ENCODE assay signal across 18 cellular contexts in the genomic region with DNA sequence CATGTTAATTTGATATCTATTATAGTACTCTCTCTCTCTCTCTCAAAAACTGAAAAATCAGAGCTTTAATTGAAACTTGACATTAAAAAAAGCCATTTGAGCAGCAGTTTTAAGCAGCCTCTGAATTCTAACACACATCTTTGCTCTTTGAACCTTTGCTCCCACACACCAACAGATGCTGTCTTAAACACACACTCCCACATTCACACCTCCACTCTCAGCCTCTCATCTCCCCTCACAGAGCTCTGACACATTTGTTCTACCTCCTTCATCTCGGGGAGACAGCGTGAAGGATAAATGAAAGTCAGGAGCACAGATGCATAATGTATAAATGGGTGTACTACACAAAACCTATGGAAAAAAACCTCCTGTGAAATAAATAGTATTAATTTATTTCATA.
DNase-seq lines count a peak whose midpoint lies in the region; ATAC-seq and TF ChIP-seq lines count a peak whose summit lies in the region.
"Had no signal": no experiment of that assay in that cellular context is flagged by ENCODE, and none has a peak within 500 bp of the region (broad histone marks: within the 10 kb centered on the region; RNA-seq: fewer than 3 reads in every experiment).

No MANE protein-coding gene starts in this region.

- no peaks in the 10 kb centered on the region for H3K9me3 Mint-ChIP-seq in activated CD8-positive, alpha-beta T cell treated with anti-CD3 and anti-CD28 coated beads for 36 hours
- H3K9me3 Mint-ChIP-seq in activated CD8-positive, alpha-beta T cell treated with anti-CD3 and anti-CD28 coated beads, Interleukin-2, amount 10 ng/mL, durations not matched to agents 7 days and 5 days (ENCODE audit: insufficient read depth): no peaks in the 10 kb centered on the region
- peaks cover 6% of the 10 kb centered on the region for H3K9me3 Mint-ChIP-seq in activated naive CD8-positive, alpha-beta T cell treated with anti-CD3 and anti-CD28 coated beads for 36 hours

- DNase-seq in activated CD8-positive, alpha-beta T cell treated with anti-CD3 and anti-CD28 coated beads for 36 hours: peak; percentile 31
- no peak for DNase-seq in activated CD8-positive, alpha-beta T cell treated with anti-CD3 and anti-CD28 coated beads, Interleukin-2, amount 10 ng/mL, durations not matched to agents 7 days and 5 days
- DNase-seq in activated naive CD8-positive, alpha-beta T cell treated with anti-CD3 and anti-CD28 coated beads for 36 hours: no peak
- DNase-seq in occipital lobe (lab: John Stamatoyannopoulos, UW) (peak; percentile 15), globus pallidus (ENCODE audit: low spot score) (no peak), NCI-H187 (lab: John Stamatoyannopoulos, UW) (no peak)
- DNase-seq: AML-193, COR-L47, DMS153, H7, NCI-H1105, NCI-H187 treated with DMSO at 0.1 percent for 48 hours, NCI-H510A, NCI-H774, RPMI8226, SIG-M5 had no signal

- ATAC-seq in activated CD8-positive, alpha-beta T cell treated with anti-CD3 and anti-CD28 coated beads for 36 hours: peak; percentile 64
- ATAC-seq in activated CD8-positive, alpha-beta T cell treated with anti-CD3 and anti-CD28 coated beads, Interleukin-2, amount 10 ng/mL, durations not matched to agents 7 days and 5 days: no peak
- no peak for ATAC-seq in GM18870 (IDR thresholded peaks at IDR 0.05; ENCODE audit: unreplicated experiment)

- POLR2A ChIA-PET in activated CD8-positive, alpha-beta T cell treated with anti-CD3 and anti-CD28 coated beads for 36 hours (lab: Charles Lee): no interaction called here
- POLR2A ChIA-PET in activated CD8-positive, alpha-beta T cell treated with anti-CD3 and anti-CD28 coated beads, Interleukin-2, amount 10 ng/mL, durations not matched to agents 7 days and 5 days (lab: Charles Lee): no interaction called here
- POLR2A ChIA-PET in HEK293 (lab: Yijun Ruan, JAX): no interaction called here

- H3K27ac ChIP-seq in HEK293 (ENCODE audit: extremely low read depth, low read depth, low read length): no peak overlapping the region

- TF ChIP-seq CTCF in activated CD8-positive, alpha-beta T cell treated with anti-CD3 and anti-CD28 coated beads for 36 hours (IDR thresholded peaks at IDR 0.05): no peak
- no peak for TF ChIP-seq CTCF in HEK293 (tag by site-specific recombination; IDR thresholded peaks at IDR 0.05)

- no peak overlapping the region for H3K27ac Mint-ChIP-seq in activated CD8-positive, alpha-beta T cell treated with anti-CD3 and anti-CD28 coated beads for 36 hours
- no peak overlapping the region for H3K27ac Mint-ChIP-seq in activated CD8-positive, alpha-beta T cell treated with anti-CD3 and anti-CD28 coated beads, Interleukin-2, amount 10 ng/mL, durations not matched to agents 7 days and 5 days
- H3K27ac Mint-ChIP-seq in activated naive CD8-positive, alpha-beta T cell treated with anti-CD3 and anti-CD28 coated beads for 36 hours: no peak overlapping the region

- peaks cover 19% of the 10 kb centered on the region for H3K4me1 Mint-ChIP-seq in activated CD8-positive, alpha-beta T cell treated with anti-CD3 and anti-CD28 coated beads for 36 hours (ENCODE audit: low read depth)
- H3K4me1 Mint-ChIP-seq in activated CD8-positive, alpha-beta T cell treated with anti-CD3 and anti-CD28 coated beads, Interleukin-2, amount 10 ng/mL, durations not matched to agents 7 days and 5 days (ENCODE audit: low read depth): no peaks in the 10 kb centered on the region
- H3K4me1 Mint-ChIP-seq in activated naive CD8-positive, alpha-beta T cell treated with anti-CD3 and anti-CD28 coated beads for 36 hours: peaks cover 13% of the 10 kb centered on the region

- no peaks in the 10 kb centered on the region for H3K36me3 Mint-ChIP-seq in activated CD8-positive, alpha-beta T cell treated with anti-CD3 and anti-CD28 coated beads for 36 hours (ENCODE audit: low read depth)
- no peaks in the 10 kb centered on the region for H3K36me3 Mint-ChIP-seq in activated CD8-positive, alpha-beta T cell treated with anti-CD3 and anti-CD28 coated beads, Interleukin-2, amount 10 ng/mL, durations not matched to agents 7 days and 5 days (ENCODE audit: low read depth)
- no peaks in the 10 kb centered on the region for H3K36me3 Mint-ChIP-seq in activated naive CD8-positive, alpha-beta T cell treated with anti-CD3 and anti-CD28 coated beads for 36 hours

- no peak overlapping the region for H3K4me3 Mint-ChIP-seq in activated CD8-positive, alpha-beta T cell treated with anti-CD3 and anti-CD28 coated beads for 36 hours
- H3K4me3 Mint-ChIP-seq in activated CD8-positive, alpha-beta T cell treated with anti-CD3 and anti-CD28 coated beads, Interleukin-2, amount 10 ng/mL, durations not matched to agents 7 days and 5 days: no peak overlapping the region
- H3K4me3 Mint-ChIP-seq in activated naive CD8-positive, alpha-beta T cell treated with anti-CD3 and anti-CD28 coated beads for 36 hours: peak overlapping the region; percentile 2

- no peak overlapping the region for H3K4me3 ChIP-seq in HEK293 (ENCODE audit: low read depth, low read length)

- intact Hi-C loops in activated CD8-positive, alpha-beta T cell treated with anti-CD3 and anti-CD28 coated beads for 36 hours (cut with micrococcal nuclease): no loop called here

- H3K9me3 ChIP-seq in HEK293 (ENCODE audit: control insufficient read depth, insufficient read depth, low read depth, low read length): no peaks in the 10 kb centered on the region

- peaks cover 1% of the 10 kb centered on the region for H3K27me3 Mint-ChIP-seq in activated CD8-positive, alpha-beta T cell treated with anti-CD3 and anti-CD28 coated beads for 36 hours
- H3K27me3 Mint-ChIP-seq in activated CD8-positive, alpha-beta T cell treated with anti-CD3 and anti-CD28 coated beads, Interleukin-2, amount 10 ng/mL, durations not matched to agents 7 days and 5 days (ENCODE audit: low read depth): no peaks in the 10 kb centered on the region
- H3K27me3 Mint-ChIP-seq in activated naive CD8-positive, alpha-beta T cell treated with anti-CD3 and anti-CD28 coated beads for 36 hours: peaks cover 3% of the 10 kb centered on the region

- CTCF ChIA-PET in activated CD8-positive, alpha-beta T cell treated with anti-CD3 and anti-CD28 coated beads for 36 hours (lab: Charles Lee): interaction anchor here (0.7 to 1.5 kb wide), 2 partner anchors 64 to 106 kb away, joined by 3 read pairs; no protein-coding TSS in a partner anchor
- CTCF ChIA-PET in activated CD8-positive, alpha-beta T cell treated with anti-CD3 and anti-CD28 coated beads, Interleukin-2, amount 10 ng/mL, durations not matched to agents 7 days and 5 days (lab: Charles Lee): no interaction called here
- CTCF ChIA-PET in HEK293 (lab: Yijun Ruan, JAX): no interaction called here

- H3K36me3 ChIP-seq in HEK293 (ENCODE audit: control insufficient read depth in 2 of 2, insufficient read depth in 1 of 2, low read length in 2 of 2): no peaks in the 10 kb centered on the region

- no peaks in the 10 kb centered on the region for H3K4me1 ChIP-seq in HEK293 (ENCODE audit: control insufficient read depth, insufficient read depth, low read length)

TF ChIP-seq in HEK293, 187 proteins besides CTCF, POLR2A, EP300 and RAD21:
- no peak for TF ChIP-seq ZEB2 (tag by site-specific recombination; IDR thresholded peaks at IDR 0.05)
- peak; percentile 92 for TF ChIP-seq EGR2 (tag by site-specific recombination; IDR thresholded peaks at IDR 0.05; ENCODE audit: low read depth)
- TF ChIP-seq ZFHX2 (tag by site-specific recombination; conservative IDR thresholded peaks at IDR 0.05): peak; percentile 82
- no peak for TF ChIP-seq ZNF214 (tag by site-specific recombination; IDR thresholded peaks at IDR 0.05; ENCODE audit: borderline replicate concordance)
- TF ChIP-seq ZNF791 (tag by site-specific recombination; IDR thresholded peaks at IDR 0.05): no peak

Comparison
In these comparisons a context has a peak if more than half of its experiments do, and no peak if none do; other contexts are left out.
1. DNase-seq: peak in activated CD8-positive, alpha-beta T cell treated with anti-CD3 and anti-CD28 coated beads for 36 hours (single experiment) and occipital lobe (single experiment); none in activated CD8-positive, alpha-beta T cell treated with anti-CD3 and anti-CD28 coated beads, Interleukin-2, amount 10 ng/mL, durations not matched to agents 7 days and 5 days (single experiment), activated naive CD8-positive, alpha-beta T cell treated with anti-CD3 and anti-CD28 coated beads for 36 hours (single experiment), globus pallidus (single experiment) and NCI-H187 (0 of 2).